Comparison of ENCODE assay signal across 38 cellular contexts in genomic region chr1:46497020-46497419, GRCh38. TPM values are rescaled to one million over a fixed set of nuclear protein-coding genes. Genes with fewer than 3 reads are reported as not detected.
"Had no signal": no experiment of that assay in that cellular context is flagged by ENCODE, and none has a peak within 500 bp of the region (broad histone marks: within the 10 kb centered on the region; RNA-seq: fewer than 3 reads in every experiment).

No MANE protein-coding gene starts in this region.

- H3K27me3 ChIP-seq: MG63 had no signal

- H3K4me2 ChIP-seq: KMS-11 had no signal

- H3K4me3 ChIP-seq: MG63 had no signal

- H3K36me3 ChIP-seq: MG63 had no signal

- H3K9ac ChIP-seq: KMS-11 had no signal

- H3K9me3 ChIP-seq: MG63 had no signal

- H3K27ac ChIP-seq: KMS-11 had no signal

- DNase-seq: Karpas-422, Kasumi-1, MG63, MM.1S, MV-4-11, NCI-H1048, NCI-H1092, NCI-H1092 treated with DMSO at 0.1 percent for 48 hours, NCI-H1105, NCI-H1105 treated with DMSO at 0.1 percent for 48 hours, NCI-H1417, NCI-H1417 treated with DMSO at 0.1 percent for 48 hours, NCI-H1436, NCI-H1436 treated with DMSO at 0.1 percent for 48 hours, NCI-H146, NCI-H1694, NCI-H1694 treated with DMSO at 0.1 percent for 48 hours, NCI-H187, NCI-H187 treated with DMSO at 0.1 percent for 48 hours, NCI-H1930, NCI-H2029, NCI-H2029 treated with DMSO at 0.1 percent for 48 hours, NCI-H2081, NCI-H2081 treated with DMSO at 0.1 percent for 48 hours, NCI-H2107, NCI-H2171, NCI-H2171 treated with DMSO at 0.1 percent for 48 hours, NCI-H2227 treated with DMSO at 0.1 percent for 48 hours, NCI-H226, NCI-H345, NCI-H446, NCI-H446 treated with DMSO at 0.1 percent for 48 hours, NCI-H510A had no signal

RNA-seq across cellular contexts. Expression of gene DMBX1, which starts 7.4 kb away (rescaled TPM):
- total RNA-seq: LHCN-M2, M059J, MCF 10A, NCI-H460 had no signal

RNA-seq across cellular contexts. Expression of gene KNCN, which starts 54.4 kb away (rescaled TPM):
- total RNA-seq: LHCN-M2, M059J, MCF 10A, NCI-H460 had no signal
